ENCODE assay signal across 35 cellular contexts in genomic region chr10:83199357-83199756, GRCh38.
"Had no signal": no experiment of that assay in that cellular context is flagged by ENCODE, and none has a peak within 500 bp of the region (broad histone marks: within the 10 kb centered on the region; RNA-seq: fewer than 3 reads in every experiment).

No MANE protein-coding gene starts in this region.

- DNase-seq: activated effector memory CD4-positive, alpha-beta T cell treated with anti-CD3 and anti-CD28 coated beads, Interleukin-2, amount 50 U/mL, for 16 hours; activated effector memory CD4-positive, alpha-beta T cell treated with Interleukin-2 at 50 U/mL for 16 hours; activated gamma-delta T cell; activated gamma-delta T cell treated with Interleukin-2 at 50 U/mL for 16 hours; activated naive CD4-positive, alpha-beta T cell; activated naive CD4-positive, alpha-beta T cell treated with anti-CD3 and anti-CD28 coated beads for 36 hours; activated naive CD4-positive, alpha-beta T cell treated with anti-CD3 and anti-CD28 coated beads, Interleukin-2, amount 10 ng/mL, durations not matched to agents 7 days and 5 days; activated naive CD4-positive, alpha-beta T cell treated with anti-CD3 and anti-CD28 coated beads, Interleukin-2, amount 50 U/mL, for 16 hours; activated naive CD4-positive, alpha-beta T cell treated with Interleukin-2 at 50 U/mL for 16 hours; activated naive CD8-positive, alpha-beta T cell treated with anti-CD3 and anti-CD28 coated beads for 36 hours; activated naive CD8-positive, alpha-beta T cell treated with anti-CD3 and anti-CD28 coated beads, Interleukin-2, amount 10 ng/mL, durations not matched to agents 7 days and 5 days; activated naive CD8-positive, alpha-beta T cell treated with anti-CD3 and anti-CD28 coated beads, Interleukin-2, amount 50 U/mL, for 24 hours; activated T-cell treated with anti-CD3 and anti-CD28 coated beads for 4 hours; activated T-cell treated with anti-CD3 and anti-CD28 coated beads, Interleukin-2, amount 50 U/mL, for 1 hour; activated T-cell treated with anti-CD3 and anti-CD28 coated beads, Interleukin-2, amount 50 U/mL, for 24 hours; activated T-cell treated with anti-CD3 and anti-CD28 coated beads, Interleukin-2, amount 50 U/mL, for 4 hours; activated T-cell treated with anti-CD3 and anti-CD28 coated beads, Interleukin-2, amount 50 U/mL, for 48 hours; activated T-cell treated with anti-CD3 and anti-CD28 coated beads, Interleukin-2, amount 50 U/mL, for 72 hours; adrenal gland; amniotic stem cell; amygdala; anterior cingulate cortex; aorta; body of pancreas; brain microvascular endothelial cell; caudate nucleus; central memory CD4-positive, alpha-beta T cell; cerebellar nuclear complex had no signal

- H3K4me1 ChIP-seq: adrenal gland, ascending aorta, body of pancreas, breast epithelium had no signal

- FAIRE-seq: astrocyte, bronchial epithelial cell had no signal

- H3K9me3 ChIP-seq: adrenal gland, ascending aorta, breast epithelium had no signal

- ATAC-seq: activated naive CD4-positive, alpha-beta T cell treated with anti-CD3 and anti-CD28 coated beads, Interleukin-2, amount 50 U/mL, for 72 hours; activated naive CD8-positive, alpha-beta T cell treated with anti-CD3 and anti-CD28 coated beads, Interleukin-2, amount 50 U/mL, for 24 hours; activated T-cell treated with anti-CD3 and anti-CD28 coated beads, Interleukin-2, amount 50 U/mL, for 4 hours; activated T-cell treated with anti-CD3 and anti-CD28 coated beads, Interleukin-2, amount 50 U/mL, for 72 hours; activated T-helper 17 cell treated with anti-CD3 and anti-CD28 coated beads, Interleukin-2, amount 50 U/mL, for 72 hours; body of pancreas had no signal

- H3K27me3 ChIP-seq: adrenal gland, ascending aorta, body of pancreas, brain microvascular endothelial cell, breast epithelium, cardiac muscle cell had no signal

- H3K27ac ChIP-seq: adrenal gland, ascending aorta, body of pancreas, brain microvascular endothelial cell, breast epithelium, cardiac muscle cell had no signal

- H3K4me3 ChIP-seq: adrenal gland, ascending aorta, body of pancreas, breast epithelium, cardiac muscle cell had no signal

- H3K36me3 ChIP-seq: adrenal gland, ascending aorta, brain microvascular endothelial cell, breast epithelium, cardiac muscle cell had no signal
